In genomic region chr6:166566026-166567011, GRCh38 we compare ENCODE assay signal across 1 cellular context.
TF ChIP-seq lines count a peak whose summit lies in the region.

No MANE protein-coding gene starts in this region.

TF ChIP-seq in IMR-90, 13 proteins besides CTCF, POLR2A, EP300 and RAD21:
- TF ChIP-seq SMC3 (IDR thresholded peaks at IDR 0.05; ENCODE audit: low read depth, low read length) (no peak), MAZ (IDR thresholded peaks at IDR 0.05; ENCODE audit: borderline replicate concordance, low read depth, low read length) (no peak), FOS (IDR thresholded peaks at IDR 0.05; ENCODE audit: low read depth, low read length) (no peak), ELK1 (IDR thresholded peaks at IDR 0.05; ENCODE audit: borderline replicate concordance, low read depth, low read length) (no peak), RCOR1 (IDR thresholded peaks at IDR 0.05; ENCODE audit: insufficient replicate concordance, low read length) (no peak), MXI1 (IDR thresholded peaks at IDR 0.05; ENCODE audit: borderline replicate concordance, low read depth, low read length) (no peak)
